Comparison of ENCODE assay signal across 1 cellular context in genomic region chr1:227532019-227532619, GRCh38.
TF ChIP-seq lines count a peak whose summit lies in the region.

No MANE protein-coding gene starts in this region.

TF ChIP-seq in K562, 482 proteins besides CTCF, POLR2A, EP300 and RAD21 (continued from another document):
- TF ChIP-seq NFIC (IDR thresholded peaks at IDR 0.05) (peak; percentile 91), NCOR1 (IDR thresholded peaks at IDR 0.05) (peak; percentile 30; the same call in 1 of the 2 replicates), ZNF274 (IDR thresholded peaks at IDR 0.05; ENCODE audit: borderline replicate concordance, low read depth, low read length) (no peak), BRCA1 (IDR thresholded peaks at IDR 0.05) (no peak), BRCA1 (CRISPR knock-in tag; IDR thresholded peaks at IDR 0.05) (no peak)
TF ChIP-seq in K562: peak in this region for 51.
